In the genomic region with DNA sequence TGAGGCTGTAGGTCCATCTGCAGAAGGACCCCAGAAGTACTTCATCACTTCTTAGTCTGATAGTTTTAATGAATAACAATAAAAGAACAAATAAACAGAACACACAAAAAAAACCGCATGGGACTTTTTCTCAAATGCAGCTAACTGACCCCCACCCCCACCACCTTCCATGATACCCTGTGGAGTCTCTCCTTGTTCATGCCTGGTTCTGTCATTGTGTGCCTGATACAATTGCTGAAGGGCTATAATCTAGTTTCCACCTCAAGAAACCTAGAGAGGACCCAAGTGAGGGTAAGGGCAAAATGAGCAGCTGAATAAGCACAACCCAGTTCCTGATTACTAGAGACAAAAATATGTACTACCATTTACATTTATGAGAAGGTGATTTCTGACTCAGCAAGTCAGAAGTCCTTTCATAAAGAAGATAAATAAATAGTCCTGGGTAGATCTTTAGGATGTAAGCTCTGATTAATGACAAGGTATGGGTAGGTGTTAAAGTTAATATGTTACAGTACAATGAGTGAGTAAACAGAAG, we compare ENCODE assay signal across 21 cellular contexts.
DNase-seq lines count a peak whose midpoint lies in the region; ATAC-seq, FAIRE-seq and TF ChIP-seq lines count a peak whose summit lies in the region.
"Had no signal": no experiment of that assay in that cellular context is flagged by ENCODE, and none has a peak within 500 bp of the region (broad histone marks: within the 10 kb centered on the region; RNA-seq: fewer than 3 reads in every experiment).

No MANE protein-coding gene starts in this region.

- H3K27me3 Mint-ChIP-seq in GM23338 (ENCODE audit: insufficient read depth, low read depth, poor library complexity): no peaks in the 10 kb centered on the region
- no peaks in the 10 kb centered on the region for H3K27me3 Mint-ChIP-seq in astrocyte (ENCODE audit: low read depth, unreplicated experiment)
- no peaks in the 10 kb centered on the region for H3K27me3 Mint-ChIP-seq in progenitor cell of endocrine pancreas
- no peaks in the 10 kb centered on the region for H3K27me3 Mint-ChIP-seq in activated naive CD4-positive, alpha-beta T cell treated with anti-CD3 and anti-CD28 coated beads, Interleukin-2, amount 10 ng/mL, durations not matched to agents 7 days and 5 days
- H3K27me3 Mint-ChIP-seq in CD8-positive, alpha-beta memory T cell: peaks cover 0 to 5% of the 10 kb centered on the region in 2 donors

- POLR2A ChIA-PET in CD8-positive, alpha-beta memory T cell (lab: Charles Lee): no interaction called here

- no peaks in the 10 kb centered on the region for H3K4me1 ChIP-seq in GM23338 (ENCODE audit: insufficient read depth)
- peaks cover 3% of the 10 kb centered on the region for H3K4me1 ChIP-seq in astrocyte (ENCODE audit: insufficient read depth, low read length)
- no peaks in the 10 kb centered on the region for H3K4me1 ChIP-seq in CD8-positive, alpha-beta memory T cell (ENCODE audit: insufficient read depth, low read length)
- H3K4me1 ChIP-seq: Peyer's patch had no signal

- H3K27me3 ChIP-seq in GM23338 (ENCODE audit: insufficient read depth) (no peaks in the 10 kb centered on the region), astrocyte (ENCODE audit: insufficient read depth, low read length) (no peaks in the 10 kb centered on the region)
- H3K27me3 ChIP-seq in CD8-positive, alpha-beta memory T cell (ENCODE audit: insufficient read depth, low read length, poor library complexity, severe bottlenecking): no peaks in the 10 kb centered on the region
- H3K27me3 ChIP-seq: Peyer's patch had no signal

- peaks cover 4% of the 10 kb centered on the region for H3K9me3 ChIP-seq in astrocyte (ENCODE audit: insufficient read depth, low read depth, low read length)
- H3K9me3 ChIP-seq in CD8-positive, alpha-beta memory T cell (ENCODE audit: low read length): peaks cover 11% of the 10 kb centered on the region

- DNase-seq in GM23338 (ENCODE audit: low spot score): no peak
- peak; percentile 30 for DNase-seq in NCI-H69 (lab: John Stamatoyannopoulos, UW)
- peak; percentile 15 for DNase-seq in astrocyte (ENCODE audit: low read depth)
- DNase-seq in progenitor cell of endocrine pancreas (ENCODE audit: low spot score, unreplicated experiment): no peak
- DNase-seq in NCI-H2081 treated with DMSO at 0.1 percent for 48 hours (lab: John Stamatoyannopoulos, UW): no peak
- no peak for DNase-seq in activated naive CD4-positive, alpha-beta T cell treated with anti-CD3 and anti-CD28 coated beads, Interleukin-2, amount 10 ng/mL, durations not matched to agents 7 days and 5 days
- DNase-seq in CD8-positive, alpha-beta memory T cell: no peak
- DNase-seq: DND-41, GF-D8, H9, NCI-H2029, NCI-H2171 treated with DMSO at 0.1 percent for 48 hours, NCI-H446 treated with DMSO at 0.1 percent for 48 hours, NCI-H748 treated with DMSO at 0.1 percent for 48 hours, Peyer's patch, Right ventricle myocardium superior, T-helper 1 cell had no signal

- no peak overlapping the region for H3K9ac ChIP-seq in astrocyte (ENCODE audit: low read length)

- no peaks in the 10 kb centered on the region for H3K9me2 ChIP-seq in GM23338 (ENCODE audit: insufficient read depth)

- H3K27ac Mint-ChIP-seq in GM23338 (peak overlapping the region; percentile 54), astrocyte (ENCODE audit: unreplicated experiment) (no peak overlapping the region), progenitor cell of endocrine pancreas (peak overlapping the region; percentile 56)
- H3K27ac Mint-ChIP-seq in activated naive CD4-positive, alpha-beta T cell treated with anti-CD3 and anti-CD28 coated beads, Interleukin-2, amount 10 ng/mL, durations not matched to agents 7 days and 5 days: no peak overlapping the region
- H3K27ac Mint-ChIP-seq in CD8-positive, alpha-beta memory T cell: peak overlapping the region in 1 of 8 donors; percentile 7
- H3K27ac Mint-ChIP-seq: H9 had no signal

- CTCF ChIA-PET in activated naive CD4-positive, alpha-beta T cell treated with anti-CD3 and anti-CD28 coated beads, Interleukin-2, amount 10 ng/mL, durations not matched to agents 7 days and 5 days (lab: Charles Lee): no interaction called here
- CTCF ChIA-PET in CD8-positive, alpha-beta memory T cell (lab: Charles Lee): no interaction called here

- H3K4me1 Mint-ChIP-seq in GM23338 (peaks cover 4% of the 10 kb centered on the region; the same call in 1 of the 3 replicates), astrocyte (ENCODE audit: low read depth, unreplicated experiment) (no peaks in the 10 kb centered on the region), progenitor cell of endocrine pancreas (ENCODE audit: low read depth) (peaks cover 7% of the 10 kb centered on the region)
- H3K4me1 Mint-ChIP-seq in activated naive CD4-positive, alpha-beta T cell treated with anti-CD3 and anti-CD28 coated beads, Interleukin-2, amount 10 ng/mL, durations not matched to agents 7 days and 5 days: no peaks in the 10 kb centered on the region
- no peaks in the 10 kb centered on the region for H3K4me1 Mint-ChIP-seq in CD8-positive, alpha-beta memory T cell

- H4K20me1 ChIP-seq in GM23338 (replicated peaks; ENCODE audit: insufficient read depth) (no peaks in the 10 kb centered on the region), astrocyte (ENCODE audit: insufficient read depth, low read length) (no peaks in the 10 kb centered on the region)

- H3K4me3 ChIP-seq in GM23338: no peak overlapping the region
- no peak overlapping the region for H3K4me3 ChIP-seq in astrocyte (ENCODE audit: insufficient read depth, low read depth, low read length)
- no peak overlapping the region for H3K4me3 ChIP-seq in CD8-positive, alpha-beta memory T cell (ENCODE audit: low read length)
- H3K4me3 ChIP-seq: Peyer's patch had no signal

- peaks cover 20% of the 10 kb centered on the region for H3K9me3 Mint-ChIP-seq in GM23338
- peaks cover 10% of the 10 kb centered on the region for H3K9me3 Mint-ChIP-seq in astrocyte (ENCODE audit: unreplicated experiment)
- peaks cover 30% of the 10 kb centered on the region for H3K9me3 Mint-ChIP-seq in progenitor cell of endocrine pancreas (ENCODE audit: low read depth)
- peaks cover 11% of the 10 kb centered on the region for H3K9me3 Mint-ChIP-seq in activated naive CD4-positive, alpha-beta T cell treated with anti-CD3 and anti-CD28 coated beads, Interleukin-2, amount 10 ng/mL, durations not matched to agents 7 days and 5 days
- peaks cover 19 to 24% (median 20%) of the 10 kb centered on the region in 5 donors for H3K9me3 Mint-ChIP-seq in CD8-positive, alpha-beta memory T cell

- no peaks in the 10 kb centered on the region for H3F3A ChIP-seq in GM23338 (replicated peaks; ENCODE audit: low read depth)

- ATAC-seq in GM23338: peak; percentile 53; the same call in 2 of the 3 replicates
- ATAC-seq: SK-N-SH treated with all-trans-retinoic acid at 6 μM for 48 hours had no signal

- no peak overlapping the region for H3K4me3 Mint-ChIP-seq in GM23338
- no peak overlapping the region for H3K4me3 Mint-ChIP-seq in astrocyte (ENCODE audit: unreplicated experiment)
- H3K4me3 Mint-ChIP-seq in progenitor cell of endocrine pancreas (ENCODE audit: low read depth): no peak overlapping the region
- H3K4me3 Mint-ChIP-seq in activated naive CD4-positive, alpha-beta T cell treated with anti-CD3 and anti-CD28 coated beads, Interleukin-2, amount 10 ng/mL, durations not matched to agents 7 days and 5 days: no peak overlapping the region
- no peak overlapping the region for H3K4me3 Mint-ChIP-seq in CD8-positive, alpha-beta memory T cell
- H3K4me3 Mint-ChIP-seq: H9 had no signal

- H2AFZ ChIP-seq in GM23338 (peak overlapping the region; percentile 43; the same call in 1 of the 2 replicates), astrocyte (ENCODE audit: low read depth, low read length) (no peak overlapping the region)

- no peak for FAIRE-seq in astrocyte (lab: Jason Lieb, UNC)
- FAIRE-seq: GM12892, GM19239 had no signal

- H3K36me3 Mint-ChIP-seq in GM23338 (ENCODE audit: low read depth) (peaks cover 13% of the 10 kb centered on the region; the same call in 2 of the 3 replicates), astrocyte (ENCODE audit: low read depth, unreplicated experiment) (no peaks in the 10 kb centered on the region), progenitor cell of endocrine pancreas (ENCODE audit: insufficient read depth) (peaks cover 2% of the 10 kb centered on the region)
- H3K36me3 Mint-ChIP-seq in activated naive CD4-positive, alpha-beta T cell treated with anti-CD3 and anti-CD28 coated beads, Interleukin-2, amount 10 ng/mL, durations not matched to agents 7 days and 5 days: no peaks in the 10 kb centered on the region
- H3K36me3 Mint-ChIP-seq in CD8-positive, alpha-beta memory T cell: no peaks in the 10 kb centered on the region

- H3K4me2 ChIP-seq in GM23338 (no peak overlapping the region), astrocyte (ENCODE audit: low read length) (no peak overlapping the region)

- H3K36me3 ChIP-seq in GM23338 (ENCODE audit: insufficient read depth) (peaks cover 8% of the 10 kb centered on the region; the same call in 1 of the 2 replicates), astrocyte (ENCODE audit: insufficient read depth, low read length) (no peaks in the 10 kb centered on the region)
- H3K36me3 ChIP-seq in CD8-positive, alpha-beta memory T cell (ENCODE audit: insufficient read depth, low read length): no peaks in the 10 kb centered on the region
- H3K36me3 ChIP-seq: Peyer's patch had no signal

- H3K27ac ChIP-seq in GM23338 (ENCODE audit: low read depth) (no peak overlapping the region), astrocyte (ENCODE audit: low read depth, low read length) (no peak overlapping the region)
- H3K27ac ChIP-seq in CD8-positive, alpha-beta memory T cell (ENCODE audit: low read depth, low read length): no peak overlapping the region
- H3K27ac ChIP-seq: HL-60, Peyer's patch had no signal

- TF ChIP-seq CTCF in GM23338 (conservative IDR thresholded peaks at IDR 0.05; ENCODE audit: low read depth in 2 of 2): no peak
- no peak for TF ChIP-seq CTCF in astrocyte (IDR thresholded peaks at IDR 0.05; ENCODE audit: insufficient read depth, low read depth, low read length)
- TF ChIP-seq CTCF in progenitor cell of endocrine pancreas (IDR thresholded peaks at IDR 0.05; ENCODE audit: unreplicated experiment): no peak

- no peaks in the 10 kb centered on the region for H3K79me2 ChIP-seq in GM23338 (replicated peaks; ENCODE audit: insufficient read depth)
- no peaks in the 10 kb centered on the region for H3K79me2 ChIP-seq in astrocyte (ENCODE audit: insufficient read depth, low read length)

TF ChIP-seq in GM23338, 12 proteins besides CTCF, POLR2A, EP300 and RAD21 (continues in another document):
- TF ChIP-seq NANOG (IDR thresholded peaks at IDR 0.05; ENCODE audit: borderline replicate concordance) (no peak), POLR2AphosphoS5 (IDR thresholded peaks at IDR 0.05; ENCODE audit: low read depth) (no peak), EZH2 (IDR thresholded peaks at IDR 0.05; ENCODE audit: low read depth, unreplicated experiment) (no peak), CREB1 (CRISPR knock-in tag; IDR thresholded peaks at IDR 0.05; ENCODE audit: low read depth) (no peak), ZNF114 (CRISPR knock-in tag; IDR thresholded peaks at IDR 0.05) (no peak)

Comparison
In these comparisons a context has a peak if more than half of its experiments do, and no peak if none do; other contexts are left out.
1. DNase-seq: peak in NCI-H69 (single experiment) and astrocyte (single experiment); none in GM23338 (single experiment), progenitor cell of endocrine pancreas (single experiment), NCI-H2081 treated with DMSO at 0.1 percent for 48 hours (single experiment), activated naive CD4-positive, alpha-beta T cell treated with anti-CD3 and anti-CD28 coated beads, Interleukin-2, amount 10 ng/mL, durations not matched to agents 7 days and 5 days (single experiment) and CD8-positive, alpha-beta memory T cell (0 of 5).
2. H3K27ac Mint-ChIP-seq: peak in GM23338 (single experiment) and progenitor cell of endocrine pancreas (single experiment); none in astrocyte (single experiment) and activated naive CD4-positive, alpha-beta T cell treated with anti-CD3 and anti-CD28 coated beads, Interleukin-2, amount 10 ng/mL, durations not matched to agents 7 days and 5 days (single experiment).